Comparison of ENCODE assay signal across 1 cellular context in genomic region chr9:72140582-72140981, GRCh38.
TF ChIP-seq lines count a peak whose summit lies in the region.

No MANE protein-coding gene starts in this region.

TF ChIP-seq in H1, 55 proteins besides CTCF, POLR2A, EP300 and RAD21:
- TF ChIP-seq CEBPB (IDR thresholded peaks at IDR 0.05; ENCODE audit: low read depth, low read length) (no peak), TCF12 (IDR thresholded peaks at IDR 0.05; ENCODE audit: low read depth, low read length) (no peak), SRF (IDR thresholded peaks at IDR 0.05; ENCODE audit: low read depth, low read length) (no peak), KDM4A (IDR thresholded peaks at IDR 0.05; ENCODE audit: low read depth, low read length, severe bottlenecking) (no peak), TAF1 (IDR thresholded peaks at IDR 0.05; ENCODE audit: low read depth, low read length) (no peak), JUND (IDR thresholded peaks at IDR 0.05; ENCODE audit: low read length) (no peak), KDM5A (IDR thresholded peaks at IDR 0.05; ENCODE audit: low read length) (no peak), SIRT6 (IDR thresholded peaks at IDR 0.05; ENCODE audit: low read length) (no peak), NRF1 (IDR thresholded peaks at IDR 0.05; ENCODE audit: low read depth, low read length) (no peak), EGR1 (IDR thresholded peaks at IDR 0.05; ENCODE audit: borderline replicate concordance, low read depth, low read length) (no peak), SIX5 (IDR thresholded peaks at IDR 0.05; ENCODE audit: low read depth, low read length) (no peak), TAF7 (optimal IDR thresholded peaks at IDR 0.05; ENCODE audit: borderline replicate concordance, low read depth, low read length) (no peak), CTBP2 (IDR thresholded peaks at IDR 0.05; ENCODE audit: borderline replicate concordance, insufficient read depth, insufficient read length, low read length) (no peak)
